ENCODE assay signal across 9 cellular contexts in the genomic region with DNA sequence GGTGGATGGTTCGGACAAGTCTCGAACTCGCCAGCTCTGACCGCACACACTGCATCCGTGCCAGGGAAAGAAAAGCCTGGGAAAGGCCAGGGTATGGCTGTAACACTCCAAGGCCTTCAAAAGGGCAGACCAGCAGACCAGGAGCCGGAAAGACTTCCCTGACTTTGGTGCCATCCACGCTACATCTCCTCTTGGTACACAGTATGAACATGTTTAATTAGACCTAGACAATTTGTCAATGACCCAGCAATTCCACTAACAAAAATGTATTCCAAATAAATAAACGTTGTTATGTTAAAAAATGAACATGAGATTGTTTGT. TPM values are rescaled to one million over a fixed set of nuclear protein-coding genes. Genes with fewer than 3 reads are reported as not detected.
DNase-seq lines count a peak whose midpoint lies in the region; ATAC-seq and TF ChIP-seq lines count a peak whose summit lies in the region.
"Had no signal": no experiment of that assay in that cellular context is flagged by ENCODE, and none has a peak within 500 bp of the region (broad histone marks: within the 10 kb centered on the region; RNA-seq: fewer than 3 reads in every experiment).

No MANE protein-coding gene starts in this region.

- H3K36me3 ChIP-seq in BJ (ENCODE audit: control insufficient read depth, insufficient read depth, low read length) (no peaks in the 10 kb centered on the region), MM.1S (replicated peaks; ENCODE audit: insufficient read depth, low read length) (no peaks in the 10 kb centered on the region), neural cell (ENCODE audit: insufficient read depth, low read length) (no peaks in the 10 kb centered on the region)
- H3K36me3 ChIP-seq in effector memory CD4-positive, alpha-beta T cell (ENCODE audit: control insufficient read depth, insufficient read depth, low read length) = no peaks in the 10 kb centered on the region

- POLR2A ChIA-PET in BJ (lab: Charles Lee) = interaction anchor here (0.9 to 1.3 kb wide), 3 partner anchors 14 to 57 kb away, joined by 3 to 12 read pairs (median 3); a partner anchor contains a TSS

- H3K27me3 ChIP-seq in BJ (ENCODE audit: control insufficient read depth, insufficient read depth, low read length) (no peaks in the 10 kb centered on the region), MM.1S (replicated peaks; ENCODE audit: insufficient read depth, low read length) (no peaks in the 10 kb centered on the region), neural cell (ENCODE audit: insufficient read depth, low read depth, low read length) (no peaks in the 10 kb centered on the region)
- no peaks in the 10 kb centered on the region for H3K27me3 ChIP-seq in effector memory CD4-positive, alpha-beta T cell (replicated peaks; ENCODE audit: control insufficient read depth, insufficient read depth, low read length, poor library complexity, severe bottlenecking)

- peak overlapping the region; percentile 46; the same call in 1 of the 2 replicates for H3K27ac ChIP-seq in MM.1S (ENCODE audit: low read length)
- H3K27ac ChIP-seq in effector memory CD4-positive, alpha-beta T cell (ENCODE audit: insufficient read depth, low read length, poor library complexity, severe bottlenecking) = peak overlapping the region; percentile 64
- H3K27ac ChIP-seq in neural cell (ENCODE audit: low read length) = peak overlapping the region; percentile 82

- CTCF ChIA-PET in BJ (lab: Yijun Ruan, JAX) = interaction anchor here (0.9 to 2.3 kb wide), 14 partner anchors 8 to 222 kb away, joined by 3 to 13 read pairs (median 4); a partner anchor contains a TSS

- no peak for TF ChIP-seq EP300 in neural cell (conservative IDR thresholded peaks at IDR 0.05; ENCODE audit: poor library complexity, severe bottlenecking)

- H3K4me1 ChIP-seq in MM.1S (ENCODE audit: low read length) = peaks cover 13% of the 10 kb centered on the region; the same call in 1 of the 2 replicates
- H3K4me1 ChIP-seq in effector memory CD4-positive, alpha-beta T cell (ENCODE audit: control insufficient read depth, insufficient read depth, low read length, poor library complexity, severe bottlenecking) = peaks cover 14% of the 10 kb centered on the region

- peak overlapping the region; percentile 75 for H3K9ac ChIP-seq in MM.1S (ENCODE audit: low read length)
- H3K9ac ChIP-seq in neural cell (ENCODE audit: low read length) = peak overlapping the region; percentile 97

- H3K4me2 ChIP-seq in MM.1S (ENCODE audit: low read depth, low read length) = peak overlapping the region; percentile 71
- H3K4me2 ChIP-seq in neural cell (ENCODE audit: low read length) = peak overlapping the region; percentile 43

- H3F3A ChIP-seq in MM.1S (ENCODE audit: insufficient read depth, low read length) (no peaks in the 10 kb centered on the region), neural cell (ENCODE audit: insufficient read depth, low read length, poor library complexity, severe bottlenecking) (no peaks in the 10 kb centered on the region)

- TF ChIP-seq CTCF in BJ (IDR thresholded peaks at IDR 0.05; ENCODE audit: insufficient read depth, low read depth, low read length) = no peak
- no peak for TF ChIP-seq CTCF in MM.1S (IDR thresholded peaks at IDR 0.05; ENCODE audit: low read length)
- TF ChIP-seq CTCF in neural cell (IDR thresholded peaks at IDR 0.05; ENCODE audit: poor library complexity, severe bottlenecking) = no peak

- H4K20me1 ChIP-seq in MM.1S (ENCODE audit: insufficient read depth, low read length) = no peaks in the 10 kb centered on the region; the same call in 1 of the 2 replicates
- no peaks in the 10 kb centered on the region for H4K20me1 ChIP-seq in neural cell (ENCODE audit: insufficient read depth)

- no peak for ATAC-seq in esophagus mucosa

- DNase-seq in BJ (ENCODE audit: low read depth) (no peak), MM.1S (no peak), hypothalamus (lab: John Stamatoyannopoulos, UW) (no peak), cerebellum (ENCODE audit: low spot score) (no peak), medulla oblongata (ENCODE audit: extremely low spot score) (no peak)
- DNase-seq in effector memory CD4-positive, alpha-beta T cell = no peak

- H3K4me3 ChIP-seq in BJ (ENCODE audit: low read depth, low read length) = peak overlapping the region; percentile 59
- peak overlapping the region; percentile 73 for H3K4me3 ChIP-seq in MM.1S (ENCODE audit: low read length)
- H3K4me3 ChIP-seq in effector memory CD4-positive, alpha-beta T cell (ENCODE audit: insufficient read depth, low read depth, low read length, poor library complexity, severe bottlenecking) = peak overlapping the region; percentile 71
- H3K4me3 ChIP-seq in neural cell (ENCODE audit: low read length) = peak overlapping the region; percentile 99

- H3K9me3 ChIP-seq in MM.1S (replicated peaks; ENCODE audit: insufficient read depth, low read length) (no peaks in the 10 kb centered on the region), neural cell (ENCODE audit: low read length) (no peaks in the 10 kb centered on the region)
- no peaks in the 10 kb centered on the region for H3K9me3 ChIP-seq in effector memory CD4-positive, alpha-beta T cell (ENCODE audit: control insufficient read depth, low read length)

- peak; percentile 9 for TF ChIP-seq RAD21 in neural cell (conservative IDR thresholded peaks at IDR 0.05)

- H3K79me2 ChIP-seq in MM.1S (ENCODE audit: low read length) = peaks cover 42% of the 10 kb centered on the region
- H3K79me2 ChIP-seq in neural cell (replicated peaks; ENCODE audit: insufficient read depth, low read length) = peaks cover 40% of the 10 kb centered on the region

- H3K9me2 ChIP-seq in MM.1S (replicated peaks; ENCODE audit: insufficient read depth, low read length) (no peaks in the 10 kb centered on the region), neural cell (ENCODE audit: insufficient read depth, low read length) (no peaks in the 10 kb centered on the region)

- H2AFZ ChIP-seq in MM.1S (ENCODE audit: low read length) (peak overlapping the region; percentile 60), neural cell (ENCODE audit: low read depth, low read length) (peak overlapping the region; percentile 48)

TF ChIP-seq in neural cell, 6 proteins besides CTCF, POLR2A, EP300 and RAD21:
- TF ChIP-seq, protein P1, sequence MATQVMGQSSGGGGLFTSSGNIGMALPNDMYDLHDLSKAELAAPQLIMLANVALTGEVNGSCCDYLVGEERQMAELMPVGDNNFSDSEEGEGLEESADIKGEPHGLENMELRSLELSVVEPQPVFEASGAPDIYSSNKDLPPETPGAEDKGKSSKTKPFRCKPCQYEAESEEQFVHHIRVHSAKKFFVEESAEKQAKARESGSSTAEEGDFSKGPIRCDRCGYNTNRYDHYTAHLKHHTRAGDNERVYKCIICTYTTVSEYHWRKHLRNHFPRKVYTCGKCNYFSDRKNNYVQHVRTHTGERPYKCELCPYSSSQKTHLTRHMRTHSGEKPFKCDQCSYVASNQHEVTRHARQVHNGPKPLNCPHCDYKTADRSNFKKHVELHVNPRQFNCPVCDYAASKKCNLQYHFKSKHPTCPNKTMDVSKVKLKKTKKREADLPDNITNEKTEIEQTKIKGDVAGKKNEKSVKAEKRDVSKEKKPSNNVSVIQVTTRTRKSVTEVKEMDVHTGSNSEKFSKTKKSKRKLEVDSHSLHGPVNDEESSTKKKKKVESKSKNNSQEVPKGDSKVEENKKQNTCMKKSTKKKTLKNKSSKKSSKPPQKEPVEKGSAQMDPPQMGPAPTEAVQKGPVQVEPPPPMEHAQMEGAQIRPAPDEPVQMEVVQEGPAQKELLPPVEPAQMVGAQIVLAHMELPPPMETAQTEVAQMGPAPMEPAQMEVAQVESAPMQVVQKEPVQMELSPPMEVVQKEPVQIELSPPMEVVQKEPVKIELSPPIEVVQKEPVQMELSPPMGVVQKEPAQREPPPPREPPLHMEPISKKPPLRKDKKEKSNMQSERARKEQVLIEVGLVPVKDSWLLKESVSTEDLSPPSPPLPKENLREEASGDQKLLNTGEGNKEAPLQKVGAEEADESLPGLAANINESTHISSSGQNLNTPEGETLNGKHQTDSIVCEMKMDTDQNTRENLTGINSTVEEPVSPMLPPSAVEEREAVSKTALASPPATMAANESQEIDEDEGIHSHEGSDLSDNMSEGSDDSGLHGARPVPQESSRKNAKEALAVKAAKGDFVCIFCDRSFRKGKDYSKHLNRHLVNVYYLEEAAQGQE (IDR thresholded peaks at IDR 0.05; ENCODE audit: borderline replicate concordance) = no peak
- TF ChIP-seq SMC3 (conservative IDR thresholded peaks at IDR 0.05; ENCODE audit: poor library complexity) (peak; percentile 27), MXI1 (conservative IDR thresholded peaks at IDR 0.05; ENCODE audit: poor library complexity, severe bottlenecking) (peak; percentile 24)

RNA-seq across cellular contexts. Expression of a gene that starts 0.6 kb away (rescaled TPM):
- polyA plus RNA-seq in BJ (2011; rRNA removed) (46.4 and 102 TPM in 2 replicates), neural cell (93.0 and 97.8 TPM in 2 replicates)
- polyA minus RNA-seq in BJ (2011; rRNA and poly(A)+ RNA removed) = 128 and 173 TPM in 2 replicates
- 90.8 and 111 TPM in 2 replicates for polyA minus RNA-seq in neural cell
- total RNA-seq in cerebellum (42.6 TPM), esophagus mucosa (32.0 TPM)

RNA-seq across cellular contexts. Expression of a gene that starts 17.7 kb away (rescaled TPM):
- polyA plus RNA-seq in BJ (2011; rRNA removed) (2.1 and 3.4 TPM in 2 replicates), neural cell (1.3 TPM in 2 replicates)
- polyA minus RNA-seq in BJ (2011; rRNA and poly(A)+ RNA removed) = 6.8 and 7.0 TPM in 2 replicates
- polyA minus RNA-seq in neural cell = 1.5 and 1.7 TPM in 2 replicates
- total RNA-seq in cerebellum (1.4 TPM), esophagus mucosa (6.3 TPM)

RNA-seq across cellular contexts. Expression of a gene that starts 46.4 kb away (rescaled TPM):
- polyA plus RNA-seq in BJ (2011; rRNA removed) = 0.04 TPM in 1 of 2 replicates, not detected in the other
- polyA minus RNA-seq in BJ (2011; rRNA and poly(A)+ RNA removed) = 0.10 TPM in 1 of 2 replicates, not detected in the other
- polyA plus RNA-seq in neural cell = not detected in 2 replicates
- not detected in 2 replicates for polyA minus RNA-seq in neural cell
- not detected for total RNA-seq in cerebellum
- not detected for total RNA-seq in esophagus mucosa
- total RNA-seq: left lobe of liver had no signal

RNA-seq across cellular contexts. Expression of a gene that starts 53.5 kb away (rescaled TPM):
- 115 and 151 TPM in 2 replicates for polyA plus RNA-seq in BJ (2011; rRNA removed)
- polyA minus RNA-seq in BJ (2011; rRNA and poly(A)+ RNA removed) = 75.4 and 110 TPM in 2 replicates
- polyA plus RNA-seq in neural cell = 10.8 and 16.7 TPM in 2 replicates
- polyA minus RNA-seq in neural cell = 19.3 and 22.2 TPM in 2 replicates
- total RNA-seq in cerebellum = 18.0 TPM
- total RNA-seq in esophagus mucosa = 24.0 TPM

RNA-seq across cellular contexts. Expression of a gene that starts 57.6 kb away (rescaled TPM):
- polyA plus RNA-seq in BJ (2011; rRNA removed) = 36.3 and 51.7 TPM in 2 replicates
- 46.3 and 68.5 TPM in 2 replicates for polyA minus RNA-seq in BJ (2011; rRNA and poly(A)+ RNA removed)
- 9.6 and 12.0 TPM in 2 replicates for polyA plus RNA-seq in neural cell
- polyA minus RNA-seq in neural cell = 25.2 and 26.8 TPM in 2 replicates
- total RNA-seq in cerebellum = 18.1 TPM
- total RNA-seq in esophagus mucosa = 41.8 TPM
